Comparison of ENCODE assay signal across 8 cellular contexts in genomic region chr11:83051760-83052671, GRCh38. TPM values are rescaled to one million over a fixed set of nuclear protein-coding genes. Genes with fewer than 3 reads are reported as not detected.
DNase-seq lines count a peak whose midpoint lies in the region; TF ChIP-seq lines count a peak whose summit lies in the region.

No MANE protein-coding gene starts in this region.

- DNase-seq in EL (peak; percentile 93), SHP77 (lab: John Stamatoyannopoulos, UW) (peak; percentile 61 to 80), fibroblast of the aortic adventitia (ENCODE audit: low read depth) (peak; percentile 99), retinal pigment epithelial cell (ENCODE audit: low read depth) (peak; percentile 40), DMS153 (lab: John Stamatoyannopoulos, UW) (no peak), COR-L47 (lab: John Stamatoyannopoulos, UW) (no peak), middle frontal gyrus (ENCODE audit: extremely low spot score, low spot score) (no peak)
- no peak for DNase-seq in stimulated activated CD4-positive, alpha-beta T cell treated with anti-CD3 and anti-CD28 coated beads, Interleukin-4, amount 100 ng/mL, for 24 hours

- no peak overlapping the region for H3K4me3 ChIP-seq in fibroblast of the aortic adventitia (ENCODE audit: low read depth, low read length)
- H3K4me3 ChIP-seq in retinal pigment epithelial cell (ENCODE audit: low read length), result no peak overlapping the region

- TF ChIP-seq CTCF in fibroblast of the aortic adventitia (IDR thresholded peaks at IDR 0.05; ENCODE audit: insufficient read depth, low read length) (no peak), retinal pigment epithelial cell (conservative IDR thresholded peaks at IDR 0.05; ENCODE audit: low read depth, low read length) (no peak)

RNA-seq across cellular contexts. Expression of gene RAB30, which starts 19.7 kb away (rescaled TPM):
- 11.7 and 25.9 TPM in 2 replicates for total RNA-seq in fibroblast of the aortic adventitia (ENCODE audit: low replicate concordance)

Comparison
In these comparisons a context has a peak if more than half of its experiments do, and no peak if none do; other contexts are left out.
1. DNase-seq: peak in EL (single experiment), SHP77 (2 of 2), fibroblast of the aortic adventitia (single experiment) and retinal pigment epithelial cell (single experiment); none in stimulated activated CD4-positive, alpha-beta T cell treated with anti-CD3 and anti-CD28 coated beads, Interleukin-4, amount 100 ng/mL, for 24 hours (single experiment), DMS153 (single experiment), COR-L47 (single experiment) and middle frontal gyrus (single experiment).